18 cellular contexts compared by ENCODE assay signal in genomic region chr3:111509308-111509707, GRCh38. TPM values are rescaled to one million over a fixed set of nuclear protein-coding genes. Genes with fewer than 3 reads are reported as not detected.
"Had no signal": no experiment of that assay in that cellular context is flagged by ENCODE, and none has a peak within 500 bp of the region (broad histone marks: within the 10 kb centered on the region; RNA-seq: fewer than 3 reads in every experiment).

No MANE protein-coding gene starts in this region.

- H3K9me3 Mint-ChIP-seq: activated T-cell treated with anti-CD3 and anti-CD28 coated beads, Interleukin-2, amount 50 U/mL, for 24 hours; brain; natural killer cell treated with Interleukin-12 subunit alpha and Interleukin-12 subunit beta and Interleukin-15 and Interleukin-18, amount 100 ng/mL, for 72 hours; stimulated activated effector memory CD8-positive, alpha-beta T cell treated with anti-CD3 and anti-CD28 coated beads, Interleukin-12 subunit alpha, Interleukin-12 subunit beta, amount 100 ng/mL, for 72 hours had no signal

- H3K4me3 ChIP-seq: tibial artery, vagina had no signal

- H3K27me3 ChIP-seq: tibial artery, vagina had no signal

- H3K9me3 ChIP-seq: tibial artery, vagina had no signal

- H3K4me1 ChIP-seq: tibial artery, vagina had no signal

- ATAC-seq: activated CD8-positive, alpha-beta memory T cell treated with anti-CD3 and anti-CD28 coated beads, Interleukin-2, amount 10 ng/mL, durations not matched to agents 7 days and 5 days; natural killer cell treated with Interleukin-12 subunit alpha and Interleukin-12 subunit beta and Interleukin-15 and Interleukin-18, amount 100 ng/mL, for 72 hours; right cardiac atrium; stimulated activated effector memory CD8-positive, alpha-beta T cell treated with anti-CD3 and anti-CD28 coated beads, Interleukin-12 subunit alpha, Interleukin-12 subunit beta, amount 100 ng/mL, for 72 hours had no signal

- H3K27ac Mint-ChIP-seq: activated CD8-positive, alpha-beta memory T cell treated with anti-CD3 and anti-CD28 coated beads, Interleukin-2, amount 10 ng/mL, durations not matched to agents 7 days and 5 days; activated naive CD8-positive, alpha-beta T cell; activated T-cell treated with anti-CD3 and anti-CD28 coated beads, Interleukin-2, amount 50 U/mL, for 24 hours; brain; dendritic cell treated with granulocyte-macrophage colony-stimulating factor and Interleukin-4, amounts not matched to agents 40 ng/mL and 50 ng/mL, for 4 days; natural killer cell treated with Interleukin-12 subunit alpha and Interleukin-12 subunit beta and Interleukin-15 and Interleukin-18, amount 100 ng/mL, for 72 hours; stimulated activated effector memory CD8-positive, alpha-beta T cell treated with anti-CD3 and anti-CD28 coated beads, Interleukin-12 subunit alpha, Interleukin-12 subunit beta, amount 100 ng/mL, for 72 hours had no signal

- H3K36me3 Mint-ChIP-seq: activated CD8-positive, alpha-beta memory T cell treated with anti-CD3 and anti-CD28 coated beads, Interleukin-2, amount 10 ng/mL, durations not matched to agents 7 days and 5 days; activated naive CD8-positive, alpha-beta T cell; brain; natural killer cell treated with Interleukin-12 subunit alpha and Interleukin-12 subunit beta and Interleukin-15 and Interleukin-18, amount 100 ng/mL, for 72 hours; stimulated activated effector memory CD8-positive, alpha-beta T cell treated with anti-CD3 and anti-CD28 coated beads, Interleukin-12 subunit alpha, Interleukin-12 subunit beta, amount 100 ng/mL, for 72 hours had no signal

- H3K27ac ChIP-seq: tibial artery, vagina had no signal

- DNase-seq: activated CD4-positive, alpha-beta T cell treated with anti-CD3 and anti-CD28 coated beads, Interleukin-2, amount 50 U/mL, for 48 hours; activated CD4-positive, CD25-positive, alpha-beta regulatory T cell treated with anti-CD3 and anti-CD28 coated beads, Interleukin-2, amount 50 U/mL, for 72 hours; activated CD8-positive, alpha-beta memory T cell treated with anti-CD3 and anti-CD28 coated beads, Interleukin-2, amount 10 ng/mL, durations not matched to agents 7 days and 5 days; activated effector memory CD4-positive, alpha-beta T cell treated with anti-CD3 and anti-CD28 coated beads, Interleukin-2, amount 50 U/mL, for 16 hours; activated T-cell treated with anti-CD3 and anti-CD28 coated beads, Interleukin-2, amount 50 U/mL, for 24 hours; amygdala; cerebellar nuclear complex; occipital lobe; right cardiac atrium; tibial artery had no signal

- H3K4me1 Mint-ChIP-seq: activated CD8-positive, alpha-beta memory T cell treated with anti-CD3 and anti-CD28 coated beads, Interleukin-2, amount 10 ng/mL, durations not matched to agents 7 days and 5 days; brain; stimulated activated effector memory CD8-positive, alpha-beta T cell treated with anti-CD3 and anti-CD28 coated beads, Interleukin-12 subunit alpha, Interleukin-12 subunit beta, amount 100 ng/mL, for 72 hours had no signal

- H3K4me3 Mint-ChIP-seq: activated CD8-positive, alpha-beta memory T cell treated with anti-CD3 and anti-CD28 coated beads, Interleukin-2, amount 10 ng/mL, durations not matched to agents 7 days and 5 days; activated naive CD8-positive, alpha-beta T cell; activated T-cell treated with anti-CD3 and anti-CD28 coated beads, Interleukin-2, amount 50 U/mL, for 24 hours; brain; dendritic cell treated with granulocyte-macrophage colony-stimulating factor and Interleukin-4, amounts not matched to agents 40 ng/mL and 50 ng/mL, for 4 days; natural killer cell treated with Interleukin-12 subunit alpha and Interleukin-12 subunit beta and Interleukin-15 and Interleukin-18, amount 100 ng/mL, for 72 hours; stimulated activated effector memory CD8-positive, alpha-beta T cell treated with anti-CD3 and anti-CD28 coated beads, Interleukin-12 subunit alpha, Interleukin-12 subunit beta, amount 100 ng/mL, for 72 hours had no signal

- H3K36me3 ChIP-seq: tibial artery, vagina had no signal

- H3K27me3 Mint-ChIP-seq: activated CD8-positive, alpha-beta memory T cell treated with anti-CD3 and anti-CD28 coated beads, Interleukin-2, amount 10 ng/mL, durations not matched to agents 7 days and 5 days; activated naive CD8-positive, alpha-beta T cell; activated T-cell treated with anti-CD3 and anti-CD28 coated beads, Interleukin-2, amount 50 U/mL, for 24 hours; brain; dendritic cell treated with granulocyte-macrophage colony-stimulating factor and Interleukin-4, amounts not matched to agents 40 ng/mL and 50 ng/mL, for 4 days; natural killer cell treated with Interleukin-12 subunit alpha and Interleukin-12 subunit beta and Interleukin-15 and Interleukin-18, amount 100 ng/mL, for 72 hours; progenitor cell of endocrine pancreas had no signal

RNA-seq across cellular contexts. Expression of gene CD96, which starts 32.7 kb away (rescaled TPM):
- total RNA-seq: lung microvascular endothelial cell, occipital lobe, progenitor cell of endocrine pancreas had no signal
